10 cellular contexts compared by ENCODE assay signal in genomic region chr11:128544625-128545024, GRCh38.
DNase-seq lines count a peak whose midpoint lies in the region; ATAC-seq and TF ChIP-seq lines count a peak whose summit lies in the region.
"Had no signal": no experiment of that assay in that cellular context is flagged by ENCODE, and none has a peak within 500 bp of the region (broad histone marks: within the 10 kb centered on the region; RNA-seq: fewer than 3 reads in every experiment).

No MANE protein-coding gene starts in this region.

- peak overlapping the region; percentile 44; the same call in 1 of the 2 replicates for H3K4me2 ChIP-seq in OCI-LY1 (ENCODE audit: low read length)

- no peak overlapping the region; the same call in 1 of the 2 replicates for H3K9ac ChIP-seq in OCI-LY1 (ENCODE audit: low read length)

- H3K9me3 ChIP-seq in OCI-LY1 (ENCODE audit: low read length) = no peaks in the 10 kb centered on the region

- peak overlapping the region; percentile 31 for H3K27ac ChIP-seq in OCI-LY1 (ENCODE audit: low read depth, low read length, poor library complexity, severe bottlenecking)

- peaks cover 33% of the 10 kb centered on the region for H3K4me1 ChIP-seq in OCI-LY1 (ENCODE audit: insufficient read depth, low read length, severe bottlenecking)

- DNase-seq in activated CD4-positive, alpha-beta T cell treated with anti-CD3 and anti-CD28 coated beads for 48 hours = peak; percentile 19
- no peak for DNase-seq in activated CD4-positive, alpha-beta T cell treated with anti-CD3 and anti-CD28 coated beads, Interleukin-2, amount 50 U/mL, for 48 hours
- peak; percentile 42 for DNase-seq in fibroblast of mammary gland (ENCODE audit: low read depth)
- DNase-seq in stimulated activated effector memory CD8-positive, alpha-beta T cell treated with anti-CD3 and anti-CD28 coated beads, Interleukin-12 subunit alpha, Interleukin-12 subunit beta, amount 100 ng/mL, for 72 hours (ENCODE audit: low spot score in 2 of 2) = no peak
- DNase-seq in NCI-H524 treated with DMSO at 0.1 percent for 48 hours (lab: John Stamatoyannopoulos, UW) = no peak
- DNase-seq: C1 segment of cervical spinal cord; stimulated activated CD8-positive, alpha-beta memory T cell treated with anti-CD3 and anti-CD28 coated beads, Interleukin-4, amount 100 ng/mL, for 48 hours had no signal

- peak overlapping the region; percentile 12 for H3K4me3 Mint-ChIP-seq in stimulated activated effector memory CD8-positive, alpha-beta T cell treated with anti-CD3 and anti-CD28 coated beads, Interleukin-12 subunit alpha, Interleukin-12 subunit beta, amount 100 ng/mL, for 72 hours

- H3K27ac Mint-ChIP-seq in stimulated activated effector memory CD8-positive, alpha-beta T cell treated with anti-CD3 and anti-CD28 coated beads, Interleukin-12 subunit alpha, Interleukin-12 subunit beta, amount 100 ng/mL, for 72 hours = no peak overlapping the region

- H4K20me1 ChIP-seq in OCI-LY1 (ENCODE audit: insufficient read depth, low read length) = no peaks in the 10 kb centered on the region

- no peaks in the 10 kb centered on the region for H3K27me3 ChIP-seq in OCI-LY1 (ENCODE audit: insufficient read depth, low read length)

- ATAC-seq in stimulated activated effector memory CD8-positive, alpha-beta T cell treated with anti-CD3 and anti-CD28 coated beads, Interleukin-12 subunit alpha, Interleukin-12 subunit beta, amount 100 ng/mL, for 72 hours = peak; percentile 48
- ATAC-seq in GM19324 (IDR thresholded peaks at IDR 0.05; ENCODE audit: low FRiP score, unreplicated experiment) = no peak
- no peak for ATAC-seq in GM21529 (IDR thresholded peaks at IDR 0.05; ENCODE audit: unreplicated experiment)

- H3K4me3 ChIP-seq in OCI-LY1 (ENCODE audit: low read depth, low read length, poor library complexity, severe bottlenecking) (no peak overlapping the region), fibroblast of mammary gland (ENCODE audit: control insufficient read depth, low read depth, low read length) (no peak overlapping the region)

- H3K9me3 Mint-ChIP-seq in stimulated activated effector memory CD8-positive, alpha-beta T cell treated with anti-CD3 and anti-CD28 coated beads, Interleukin-12 subunit alpha, Interleukin-12 subunit beta, amount 100 ng/mL, for 72 hours = no peaks in the 10 kb centered on the region

- no peaks in the 10 kb centered on the region for H3K9me2 ChIP-seq in OCI-LY1 (ENCODE audit: low read depth, low read length)

- no peak overlapping the region; the same call in 1 of the 2 replicates for H2AFZ ChIP-seq in OCI-LY1 (ENCODE audit: low read length)

- no peaks in the 10 kb centered on the region for H3K36me3 Mint-ChIP-seq in stimulated activated effector memory CD8-positive, alpha-beta T cell treated with anti-CD3 and anti-CD28 coated beads, Interleukin-12 subunit alpha, Interleukin-12 subunit beta, amount 100 ng/mL, for 72 hours

- H3K36me3 ChIP-seq in OCI-LY1 (ENCODE audit: insufficient read depth, low read length) = no peaks in the 10 kb centered on the region

- peaks cover 28% of the 10 kb centered on the region for H3K4me1 Mint-ChIP-seq in stimulated activated effector memory CD8-positive, alpha-beta T cell treated with anti-CD3 and anti-CD28 coated beads, Interleukin-12 subunit alpha, Interleukin-12 subunit beta, amount 100 ng/mL, for 72 hours

- H3K79me2 ChIP-seq in OCI-LY1 (ENCODE audit: insufficient read depth, low read length) = no peaks in the 10 kb centered on the region

- TF ChIP-seq CTCF in OCI-LY1 (IDR thresholded peaks at IDR 0.05; ENCODE audit: low read length) (no peak), fibroblast of mammary gland (conservative IDR thresholded peaks at IDR 0.05; ENCODE audit: control insufficient read depth, insufficient read depth, low read depth, low read length) (no peak)

- H3F3A ChIP-seq in OCI-LY1 (ENCODE audit: insufficient read depth, low read length) = no peaks in the 10 kb centered on the region

Comparison
In these comparisons a context has a peak if more than half of its experiments do, and no peak if none do; other contexts are left out.
1. DNase-seq: peak in activated CD4-positive, alpha-beta T cell treated with anti-CD3 and anti-CD28 coated beads for 48 hours (single experiment) and fibroblast of mammary gland (single experiment); none in activated CD4-positive, alpha-beta T cell treated with anti-CD3 and anti-CD28 coated beads, Interleukin-2, amount 50 U/mL, for 48 hours (0 of 2), stimulated activated effector memory CD8-positive, alpha-beta T cell treated with anti-CD3 and anti-CD28 coated beads, Interleukin-12 subunit alpha, Interleukin-12 subunit beta, amount 100 ng/mL, for 72 hours (0 of 2) and NCI-H524 treated with DMSO at 0.1 percent for 48 hours (single experiment).